26 cellular contexts compared by ENCODE assay signal in genomic region chr7:155865830-155866545, GRCh38. TPM values are rescaled to one million over a fixed set of nuclear protein-coding genes. Genes with fewer than 3 reads are reported as not detected.
A peak's percentile ranks its signal among the peaks of the same experiment; 100 is the strongest.
DNase-seq lines count a peak whose midpoint lies in the region; ATAC-seq, FAIRE-seq and TF ChIP-seq lines count a peak whose summit lies in the region.
"Had no signal": no experiment of that assay in that cellular context is flagged by ENCODE, and none has a peak within 500 bp of the region (broad histone marks: within the 10 kb centered on the region; RNA-seq: fewer than 3 reads in every experiment).

No MANE protein-coding gene starts in this region.

- H3K4me1 ChIP-seq in HCT116 (ENCODE audit: control insufficient read depth in 1 of 2, insufficient read depth in 2 of 2, low read length in 2 of 2) (peaks cover 6 to 14% of the 10 kb centered on the region in 2 experiments; a peak in 2 of 4 replicates), kidney (ENCODE audit: control insufficient read depth in 1 of 2, insufficient read depth in 1 of 2, low read depth in 1 of 2, low read length in 2 of 2) (peaks cover 0 to 3% of the 10 kb centered on the region in 2 donors), sigmoid colon (no peaks in the 10 kb centered on the region)

- no peak for DNase-seq in HCT116 (ENCODE audit: low read depth, low spot score)
- DNase-seq in NCI-H748 treated with DMSO at 0.1 percent for 48 hours (lab: John Stamatoyannopoulos, UW): peak; percentile 41
- peak; percentile 53 for DNase-seq in kidney
- DNase-seq in sigmoid colon: peak; percentile 42
- no peak for DNase-seq in GM20000 (ENCODE audit: low spot score)
- DNase-seq in KBM-7: no peak
- no peak for DNase-seq in foreskin fibroblast
- DNase-seq in ACHN: no peak
- DNase-seq: activated CD4-positive, alpha-beta T cell treated with anti-CD3 and anti-CD28 coated beads for 1 hour; activated naive CD8-positive, alpha-beta T cell treated with anti-CD3 and anti-CD28 coated beads, Interleukin-2, amount 50 U/mL, for 24 hours; brain microvascular endothelial cell; cortex of kidney; DMS79 treated with DMSO at 0.1 percent for 48 hours; HCEC 1CT; NCI-H1105 treated with DMSO at 0.1 percent for 48 hours; NCI-H2081 treated with DMSO at 0.1 percent for 48 hours; NCI-H510A; stimulated activated CD4-positive, alpha-beta T cell treated with anti-CD3 and anti-CD28 coated beads, Interleukin-2, amount 100 ng/mL, for 24 hours; T1000; upper lobe of right lung had no signal

- H3K9me2 ChIP-seq in HCT116 (ENCODE audit: insufficient read depth): no peaks in the 10 kb centered on the region

- TF ChIP-seq CTCF in HCT116 (IDR thresholded peaks at IDR 0.05 in 2 of 3, conservative IDR thresholded peaks at IDR 0.05 in 1 of 3; ENCODE audit: borderline replicate concordance in 1 of 3, insufficient read depth in 1 of 3, low read depth in 2 of 3, low read length in 2 of 3) (no peak), kidney (IDR thresholded peaks at IDR 0.05; ENCODE audit: borderline replicate concordance, extremely low read depth, insufficient read depth) (no peak), sigmoid colon (IDR thresholded peaks at IDR 0.05) (no peak), GM20000 (IDR thresholded peaks at IDR 0.05; ENCODE audit: extremely low read depth, missing control alignments) (no peak), foreskin fibroblast (IDR thresholded peaks at IDR 0.05; ENCODE audit: low read depth, low read length) (no peak)

- no peak overlapping the region for H3K4me3 ChIP-seq in HCT116 (replicated peaks in 1 of 2; ENCODE audit: low read depth in 1 of 2, low read length in 2 of 2)
- no peak overlapping the region for H3K4me3 ChIP-seq in kidney (ENCODE audit: low read length in 2 of 2)
- H3K4me3 ChIP-seq in sigmoid colon: no peak overlapping the region
- H3K4me3 ChIP-seq in foreskin fibroblast (ENCODE audit: low read depth in 1 of 2, low read length in 2 of 2): no peak overlapping the region
- H3K4me3 ChIP-seq: heart left ventricle, lung, SK-N-MC, upper lobe of right lung had no signal

- H3K4me2 ChIP-seq in HCT116 (ENCODE audit: low read length): no peak overlapping the region

- H3K27ac ChIP-seq in HCT116 (ENCODE audit: low read depth, low read length): no peak overlapping the region
- H3K27ac ChIP-seq in kidney (ENCODE audit: low read depth in 2 of 2, low read length in 2 of 2): no peak overlapping the region
- no peak overlapping the region for H3K27ac ChIP-seq in sigmoid colon
- H3K27ac ChIP-seq: brain microvascular endothelial cell, heart left ventricle, SK-N-MC, upper lobe of right lung had no signal

- no peak for TF ChIP-seq RAD21 in HCT116 (IDR thresholded peaks at IDR 0.05; ENCODE audit: low read depth)

- no peak for TF ChIP-seq POLR2A in HCT116 (IDR thresholded peaks at IDR 0.05; ENCODE audit: borderline replicate concordance, extremely low read depth, insufficient read depth, insufficient read length)
- TF ChIP-seq POLR2A in sigmoid colon (IDR thresholded peaks at IDR 0.05): no peak

- no peaks in the 10 kb centered on the region for H3K79me2 ChIP-seq in HCT116 (ENCODE audit: insufficient read depth, low read length)

- 22 to 55% methylated on average over 19 of the region's 19 CpGs for WGBS in sigmoid colon, 2 donors

- no peak overlapping the region for H3K9ac ChIP-seq in HCT116 (ENCODE audit: low read length)
- H3K9ac ChIP-seq in kidney (ENCODE audit: low read length in 2 of 2): no peak overlapping the region

- in situ Hi-C loops in KBM-7 (cut with MboI; ENCODE audit: low pct_unique_long_range_greater_than_20kb, low sequenced_read_pairs): no loop called here
- in situ Hi-C loops in ACHN (cut with HindIII; ENCODE audit: low pct_ligation_motif_present, low pct_unique_long_range_greater_than_20kb, low sequenced_read_pairs): no loop called here

- peaks cover 3% of the 10 kb centered on the region; the same call in 1 of the 2 replicates for H3K27me3 ChIP-seq in HCT116 (ENCODE audit: insufficient read depth, low read length)
- H3K27me3 ChIP-seq in sigmoid colon: peaks cover 0 to 40% (median 0%) of the 10 kb centered on the region in 3 donors
- H3K27me3 ChIP-seq: upper lobe of right lung had no signal

- TF ChIP-seq EP300 in sigmoid colon (IDR thresholded peaks at IDR 0.05): no peak

- RAD21 ChIA-PET in HCT116 (lab: Charles Lee; ENCODE audit: low non-redundant PET in 1 of 2, low total read pairs in 2 of 2, uncharacterized antibody in 2 of 2, unreplicated experiment in 2 of 2): no interaction called here

- BruUV-seq in HCT116 (replicated peaks; lab: Mats Ljungman, UMichigan): no TSS peak

- POLR2A ChIA-PET in HCT116 (lab: Charles Lee): no interaction called here

- CTCF ChIA-PET in HCT116 (lab: Charles Lee): no interaction called here

- no peak for ATAC-seq in HCT116
- ATAC-seq: activated naive CD8-positive, alpha-beta T cell treated with anti-CD3 and anti-CD28 coated beads, Interleukin-2, amount 50 U/mL, for 24 hours; heart left ventricle; upper lobe of right lung had no signal

- intact Hi-C loops in HCT116 (cut with micrococcal nuclease) (no loop called here), kidney (cut with DNase I) (no loop called here), sigmoid colon (cut with DNase I) (no loop called here)

- FAIRE-seq in kidney (lab: Jason Lieb, UNC): no peak
- FAIRE-seq: GM12892 had no signal

- no peaks in the 10 kb centered on the region for H4K20me1 ChIP-seq in HCT116 (ENCODE audit: insufficient read depth)

- no peaks in the 10 kb centered on the region; a peak in 1 of 4 replicates for H3K9me3 ChIP-seq in HCT116 (ENCODE audit: control insufficient read depth in 1 of 2, insufficient read depth in 1 of 2, low read depth in 1 of 2, low read length in 2 of 2)
- H3K9me3 ChIP-seq in kidney (ENCODE audit: control insufficient read depth in 1 of 2, low read length in 2 of 2): no peaks in the 10 kb centered on the region
- no peaks in the 10 kb centered on the region for H3K9me3 ChIP-seq in sigmoid colon
- H3K9me3 ChIP-seq: heart left ventricle, upper lobe of right lung had no signal

- H3K36me3 ChIP-seq in HCT116 (ENCODE audit: control insufficient read depth in 1 of 2, insufficient read depth in 2 of 2, low read length in 2 of 2) (no peaks in the 10 kb centered on the region), kidney (ENCODE audit: control insufficient read depth in 1 of 2, insufficient read depth in 2 of 2, low read length in 2 of 2) (no peaks in the 10 kb centered on the region), sigmoid colon (no peaks in the 10 kb centered on the region)
- H3K36me3 ChIP-seq: brain microvascular endothelial cell, heart left ventricle, upper lobe of right lung had no signal

- H2AFZ ChIP-seq in HCT116 (ENCODE audit: low read depth, low read length, poor library complexity, severe bottlenecking): no peak overlapping the region

TF ChIP-seq in HCT116, 20 proteins besides CTCF, POLR2A, EP300 and RAD21:
- no peak for TF ChIP-seq ELF1 (IDR thresholded peaks at IDR 0.05; ENCODE audit: borderline replicate concordance, low read depth)
- TF ChIP-seq REST (IDR thresholded peaks at IDR 0.05; ENCODE audit: low read depth): peak; percentile 23

RNA-seq across cellular contexts. Expression of gene SHH, which starts 53.7 kb away (rescaled TPM):
- total RNA-seq in HCT116 (2021; ENCODE audit: unreplicated experiment): 0.32 TPM
- 0.08 and 0.11 TPM in 2 replicates for polyA plus RNA-seq in HCT116 (2012)
- 15.2 TPM for total RNA-seq in kidney
- 2.0 TPM for polyA plus RNA-seq in kidney (ENCODE audit: insufficient read depth, low read depth, low replicate concordance)
- not detected for total RNA-seq in sigmoid colon
- polyA plus RNA-seq in sigmoid colon: 1 to 10 TPM in 1 of 3 donors, under 1 TPM in 2; 0.46 to 1.8 (median 0.60) TPM
- total RNA-seq: heart left ventricle, osteoblast, RPMI7951 had no signal
- polyA plus RNA-seq: heart left ventricle had no signal

Comparison
In these comparisons a context has a peak if more than half of its experiments do, and no peak if none do; other contexts are left out.
1. DNase-seq: peak in NCI-H748 treated with DMSO at 0.1 percent for 48 hours (single experiment), kidney (single experiment) and sigmoid colon (single experiment); none in HCT116 (single experiment), GM20000 (single experiment), KBM-7 (single experiment), foreskin fibroblast (0 of 2) and ACHN (single experiment).
2. RNA of gene SHH, which starts 53.7 kb away (total RNA-seq): 15.2 TPM in kidney (single experiment); 0.32 TPM in HCT116 (single experiment) and not detected in sigmoid colon; every median in the first group is over 10 times any median in the second.